18 cellular contexts compared by ENCODE assay signal in the genomic region with DNA sequence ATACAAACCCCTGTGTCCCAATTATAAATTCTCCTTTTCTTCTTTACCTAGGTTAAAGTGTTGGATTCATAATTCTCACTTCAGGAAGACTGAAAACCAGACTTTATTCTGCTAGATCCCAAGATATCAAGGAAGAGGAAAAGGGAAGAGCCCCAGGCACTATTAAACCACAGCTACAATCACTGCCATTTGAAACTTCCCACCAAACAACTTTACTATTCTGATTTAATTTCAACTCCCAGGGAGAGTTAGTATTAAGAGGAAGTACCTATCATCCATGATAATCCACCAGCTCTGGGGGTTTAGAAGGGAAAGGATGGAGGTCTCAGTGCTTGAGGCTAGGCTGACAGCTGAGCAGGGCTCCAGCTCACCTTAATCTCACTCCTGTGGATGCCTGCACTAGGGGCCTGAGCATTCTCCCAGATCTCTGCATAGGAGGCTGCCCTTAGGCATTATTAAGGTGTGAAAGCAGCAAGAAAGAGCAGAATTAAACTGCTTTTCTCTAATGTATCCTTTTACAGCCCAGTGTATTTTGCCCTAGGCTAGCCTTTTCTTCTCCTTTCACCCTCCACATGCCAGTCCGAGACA. TPM values are rescaled to one million over a fixed set of nuclear protein-coding genes. Genes with fewer than 3 reads are reported as not detected.
DNase-seq lines count a peak whose midpoint lies in the region; TF ChIP-seq lines count a peak whose summit lies in the region.
"Had no signal": no experiment of that assay in that cellular context is flagged by ENCODE, and none has a peak within 500 bp of the region (broad histone marks: within the 10 kb centered on the region; RNA-seq: fewer than 3 reads in every experiment).

No MANE protein-coding gene starts in this region.

- intact Hi-C loops in activated naive CD4-positive, alpha-beta T cell treated with anti-CD3 and anti-CD28 coated beads for 36 hours (cut with micrococcal nuclease), result no loop called here
- intact Hi-C loops in prostate gland (cut with DNase I), result no loop called here

- H2BK120ac ChIP-seq in neuronal stem cell (ENCODE audit: low read depth, low read length), result no peak overlapping the region

- TF ChIP-seq CTCF in endodermal cell (conservative IDR thresholded peaks at IDR 0.05), result no peak
- TF ChIP-seq CTCF in prostate gland (IDR thresholded peaks at IDR 0.05), result no peak

- H3K4me1 ChIP-seq in endodermal cell (ENCODE audit: control insufficient read depth, insufficient read depth, low read length) (no peaks in the 10 kb centered on the region), neuronal stem cell (ENCODE audit: control insufficient read depth in 2 of 2, insufficient read depth in 1 of 2, low read depth in 1 of 2, low read length in 2 of 2) (peaks cover 2 to 5% of the 10 kb centered on the region in 2 donors), prostate gland (replicated peaks) (no peaks in the 10 kb centered on the region)
- H3K4me1 ChIP-seq: Peyer's patch had no signal

- no peak overlapping the region for H3K9ac ChIP-seq in endodermal cell (ENCODE audit: extremely low read depth, low read length, poor library complexity, severe bottlenecking)
- H3K9ac ChIP-seq in neuronal stem cell (ENCODE audit: low read depth, low read length, poor library complexity), result peak overlapping the region; percentile 44

- H4K8ac ChIP-seq in neuronal stem cell (ENCODE audit: low read depth, low read length), result no peak overlapping the region

- H2BK12ac ChIP-seq in neuronal stem cell (ENCODE audit: low read length), result no peak overlapping the region

- H2AK5ac ChIP-seq in neuronal stem cell (ENCODE audit: low read depth, low read length), result no peak overlapping the region

- no peak for TF ChIP-seq POLR2A in prostate gland (IDR thresholded peaks at IDR 0.05)

- WGBS in endodermal cell (ENCODE audit: insufficient coverage in 1 of 2, insufficient read length in 1 of 2), 2 experiments, result 87% methylated on average over 1 of the region's 1 CpG; no CpG with 5 or more reads in 1 of the 2 experiments
- WGBS in neuronal stem cell (ENCODE audit: extremely low coverage in 2 of 2, insufficient read length in 2 of 2, insufficient replicate concordance in 1 of 2), 2 donors, result no CpG with 5 or more reads among the region's 1 CpG
- 81% methylated on average over 1 of the region's 1 CpG for WGBS in prostate gland

- H3K79me1 ChIP-seq in neuronal stem cell (ENCODE audit: low read depth, low read length), result peaks cover 1% of the 10 kb centered on the region

- H3K9me3 ChIP-seq in endodermal cell (ENCODE audit: control insufficient read depth, low read length) (peaks cover 25% of the 10 kb centered on the region), neuronal stem cell (replicated peaks in 1 of 2; ENCODE audit: control insufficient read depth in 2 of 2, insufficient read depth in 1 of 2, low read depth in 1 of 2, low read length in 2 of 2) (no peaks in the 10 kb centered on the region), prostate gland (no peaks in the 10 kb centered on the region)
- H3K9me3 ChIP-seq: Peyer's patch had no signal

- peaks cover 24% of the 10 kb centered on the region for H3K9me3 Mint-ChIP-seq in endodermal cell
- no peaks in the 10 kb centered on the region for H3K9me3 Mint-ChIP-seq in activated naive CD4-positive, alpha-beta T cell treated with anti-CD3 and anti-CD28 coated beads for 36 hours

- H3K27ac ChIP-seq in endodermal cell (ENCODE audit: low read depth, low read length) (no peak overlapping the region), neuronal stem cell (replicated peaks; ENCODE audit: low read length) (no peak overlapping the region), prostate gland (no peak overlapping the region)
- H3K27ac ChIP-seq: C4-2B, Peyer's patch had no signal

- H3K4me3 ChIP-seq in endodermal cell (ENCODE audit: low read length) (no peak overlapping the region), neuronal stem cell (ENCODE audit: low read length in 2 of 2) (no peak overlapping the region), prostate gland (no peak overlapping the region)
- H3K4me3 ChIP-seq: Peyer's patch had no signal

- no peak overlapping the region for H3K4me3 Mint-ChIP-seq in endodermal cell
- no peak overlapping the region for H3K4me3 Mint-ChIP-seq in activated naive CD4-positive, alpha-beta T cell treated with anti-CD3 and anti-CD28 coated beads for 36 hours
- H3K4me3 Mint-ChIP-seq: CD8-positive, alpha-beta memory T cell had no signal

- H3K36me3 ChIP-seq in endodermal cell (ENCODE audit: control insufficient read depth, insufficient read depth, low read length) (peaks cover 4% of the 10 kb centered on the region), neuronal stem cell (replicated peaks in 1 of 2; ENCODE audit: control insufficient read depth in 2 of 2, insufficient read depth in 2 of 2, low read length in 2 of 2) (no peaks in the 10 kb centered on the region), prostate gland (no peaks in the 10 kb centered on the region)
- H3K36me3 ChIP-seq: Peyer's patch had no signal

- no peak overlapping the region for H2BK5ac ChIP-seq in neuronal stem cell (ENCODE audit: low read length)

- H3K23ac ChIP-seq in neuronal stem cell (ENCODE audit: low read depth, low read length, poor library complexity), result no peak overlapping the region

- no peak overlapping the region for H2BK15ac ChIP-seq in neuronal stem cell (ENCODE audit: low read length)

- no peak overlapping the region for H3K27ac Mint-ChIP-seq in endodermal cell
- no peak overlapping the region for H3K27ac Mint-ChIP-seq in activated naive CD4-positive, alpha-beta T cell treated with anti-CD3 and anti-CD28 coated beads for 36 hours
- H3K27ac Mint-ChIP-seq: CD8-positive, alpha-beta memory T cell had no signal

- no peak overlapping the region for H4K91ac ChIP-seq in neuronal stem cell (ENCODE audit: low read depth, low read length, poor library complexity)

- DNase-seq in ELF-1 (ENCODE audit: low read depth, low spot score) (peak; percentile 67), NCI-H69 (lab: John Stamatoyannopoulos, UW) (peak; percentile 68), endodermal cell (peak; percentile 63), neuronal stem cell (ENCODE audit: low spot score) (no peak), prostate gland (ENCODE audit: low spot score) (no peak), activated T-cell treated with anti-CD3 and anti-CD28 coated beads for 4 hours (no peak)
- no peak for DNase-seq in activated naive CD4-positive, alpha-beta T cell treated with anti-CD3 and anti-CD28 coated beads for 36 hours
- DNase-seq: CD8-positive, alpha-beta memory T cell; EL; IMR-90; MV-4-11; NCI-H1105 treated with DMSO at 0.1 percent for 48 hours; NCI-H187; NCI-H446; NCI-H526; NK-92 treated with Interleukin-12 subunit alpha and Interleukin-12 subunit beta, amount 100 ng/mL, for 24 hours; Peyer's patch had no signal

- H3K4ac ChIP-seq in neuronal stem cell (ENCODE audit: low read length), result no peak overlapping the region

- no peak overlapping the region for H3K18ac ChIP-seq in neuronal stem cell (ENCODE audit: low read length)

- H3K4me2 ChIP-seq in neuronal stem cell (ENCODE audit: insufficient read depth, low read length, poor library complexity, severe bottlenecking), result no peak overlapping the region

- no peaks in the 10 kb centered on the region for H3K27me3 Mint-ChIP-seq in endodermal cell (ENCODE audit: insufficient read depth)
- H3K27me3 Mint-ChIP-seq in activated naive CD4-positive, alpha-beta T cell treated with anti-CD3 and anti-CD28 coated beads for 36 hours (ENCODE audit: low read depth), result no peaks in the 10 kb centered on the region
- H3K27me3 Mint-ChIP-seq: CD8-positive, alpha-beta memory T cell had no signal

- peaks cover 23% of the 10 kb centered on the region for H3K4me1 Mint-ChIP-seq in endodermal cell
- no peaks in the 10 kb centered on the region for H3K4me1 Mint-ChIP-seq in activated naive CD4-positive, alpha-beta T cell treated with anti-CD3 and anti-CD28 coated beads for 36 hours (ENCODE audit: low read depth)
- H3K4me1 Mint-ChIP-seq: CD8-positive, alpha-beta memory T cell had no signal

- peaks cover 20% of the 10 kb centered on the region for H3K36me3 Mint-ChIP-seq in endodermal cell (ENCODE audit: low read depth)
- no peaks in the 10 kb centered on the region for H3K36me3 Mint-ChIP-seq in activated naive CD4-positive, alpha-beta T cell treated with anti-CD3 and anti-CD28 coated beads for 36 hours (ENCODE audit: low read depth)
- H3K36me3 Mint-ChIP-seq: CD8-positive, alpha-beta memory T cell had no signal

- H3K27me3 ChIP-seq in endodermal cell (ENCODE audit: control insufficient read depth, insufficient read depth, low read length, poor library complexity, severe bottlenecking) (no peaks in the 10 kb centered on the region), neuronal stem cell (ENCODE audit: control insufficient read depth in 3 of 3, insufficient read depth in 3 of 3, low read depth in 1 of 3, low read length in 3 of 3) (no peaks in the 10 kb centered on the region), prostate gland (replicated peaks; ENCODE audit: insufficient read depth) (no peaks in the 10 kb centered on the region)
- H3K27me3 ChIP-seq: Peyer's patch had no signal

- H2AFZ ChIP-seq in neuronal stem cell (ENCODE audit: low read length), result peak overlapping the region; percentile 36

- no peak overlapping the region for H3K14ac ChIP-seq in neuronal stem cell (ENCODE audit: low read length)

- CTCF ChIA-PET in activated naive CD4-positive, alpha-beta T cell treated with anti-CD3 and anti-CD28 coated beads for 36 hours (lab: Charles Lee), result no interaction called here

RNA-seq across cellular contexts. Expression of gene MYF5, which starts 52.9 kb away (rescaled TPM):
- total RNA-seq in endodermal cell (not detected), prostate gland (1 to 10 TPM in 1 of 2 donors, not detected in 1; 4.1 TPM)
- not detected for polyA plus RNA-seq in endodermal cell (2013, experiment 1 of 2)
- not detected for polyA plus RNA-seq in endodermal cell (2013, experiment 2 of 2)
- not detected for polyA plus RNA-seq in neuronal stem cell (2013, experiment 1 of 2)
- polyA plus RNA-seq in neuronal stem cell (2013, experiment 2 of 2), result not detected
- not detected for total RNA-seq in activated naive CD4-positive, alpha-beta T cell treated with anti-CD3 and anti-CD28 coated beads for 36 hours
- total RNA-seq: CD8-positive, alpha-beta memory T cell; IMR-90; Peyer's patch had no signal
- polyA plus RNA-seq: CD8-positive, alpha-beta memory T cell; IMR-90 had no signal

Comparison
In these comparisons a context has a peak if more than half of its experiments do, and no peak if none do; other contexts are left out.
1. DNase-seq: peak in ELF-1 (single experiment), NCI-H69 (single experiment) and endodermal cell (single experiment); none in neuronal stem cell (single experiment), activated naive CD4-positive, alpha-beta T cell treated with anti-CD3 and anti-CD28 coated beads for 36 hours (single experiment), prostate gland (single experiment) and activated T-cell treated with anti-CD3 and anti-CD28 coated beads for 4 hours (single experiment).